1 cellular context compared by ENCODE assay signal in genomic region chr22:39528080-39528661, GRCh38.
TF ChIP-seq lines count a peak whose summit lies in the region.

No MANE protein-coding gene starts in this region.

TF ChIP-seq in GM23338, 12 proteins besides CTCF, POLR2A, EP300 and RAD21 (continued from another document):
- TF ChIP-seq ZNF462 (CRISPR knock-in tag; IDR thresholded peaks at IDR 0.05): no peak
- TF ChIP-seq CREB1 (CRISPR knock-in tag; IDR thresholded peaks at IDR 0.05; ENCODE audit: low read depth): no peak
- no peak for TF ChIP-seq ZNF331 (CRISPR knock-in tag; IDR thresholded peaks at IDR 0.05; ENCODE audit: low read depth)
- TF ChIP-seq EZH2 (IDR thresholded peaks at IDR 0.05; ENCODE audit: low read depth, unreplicated experiment): no peak
- TF ChIP-seq ETS1 (IDR thresholded peaks at IDR 0.05): no peak
- no peak for TF ChIP-seq STAT1 (IDR thresholded peaks at IDR 0.05; ENCODE audit: unreplicated experiment)
- no peak for TF ChIP-seq REST (IDR thresholded peaks at IDR 0.05; ENCODE audit: unreplicated experiment)
- no peak for TF ChIP-seq ZNF114 (CRISPR knock-in tag; IDR thresholded peaks at IDR 0.05)
- TF ChIP-seq JUNB (IDR thresholded peaks at IDR 0.05; ENCODE audit: unreplicated experiment): no peak
